10 cellular contexts compared by ENCODE assay signal in genomic region chr17:33292981-33293867, GRCh38. TPM values are rescaled to one million over a fixed set of nuclear protein-coding genes. Genes with fewer than 3 reads are reported as not detected.
DNase-seq lines count a peak whose midpoint lies in the region; ATAC-seq and TF ChIP-seq lines count a peak whose summit lies in the region.
"Had no signal": no experiment of that assay in that cellular context is flagged by ENCODE, and none has a peak within 500 bp of the region (broad histone marks: within the 10 kb centered on the region; RNA-seq: fewer than 3 reads in every experiment).

ASIC2 (minus strand) TSS chr17:33293295.

- no peak for TF ChIP-seq CTCF in mesothelial cell of epicardium (IDR thresholded peaks at IDR 0.05; ENCODE audit: unreplicated experiment)

- H3K4me3 Mint-ChIP-seq in mesothelial cell of epicardium, result peak within 1 kb of the TSS; percentile 72
- H3K4me3 Mint-ChIP-seq: activated CD8-positive, alpha-beta memory T cell treated with anti-CD3 and anti-CD28 coated beads, Interleukin-2, amount 10 ng/mL, durations not matched to agents 7 days and 5 days had no signal

- DNase-seq in ACHN (peak; percentile 76), NCI-H1092 (lab: John Stamatoyannopoulos, UW) (peak; percentile 45), cerebellum (ENCODE audit: low spot score) (peak; percentile 71), mesothelial cell of epicardium (ENCODE audit: low spot score in 2 of 2, unreplicated experiment in 2 of 2) (peak; percentile 36 to 55), left lobe of liver (ENCODE audit: low spot score) (no peak), SIG-M5 (lab: John Stamatoyannopoulos, UW) (no peak), HuH-7.5 (ENCODE audit: low spot score) (no peak)
- DNase-seq: activated CD8-positive, alpha-beta memory T cell treated with anti-CD3 and anti-CD28 coated beads, Interleukin-2, amount 10 ng/mL, durations not matched to agents 7 days and 5 days; naive B cell had no signal

- H3K27me3 Mint-ChIP-seq in mesothelial cell of epicardium (ENCODE audit: low read depth), result peaks cover 69% of the 10 kb centered on the region

- no peak within 1 kb of the TSS for H3K27ac Mint-ChIP-seq in mesothelial cell of epicardium
- H3K27ac Mint-ChIP-seq: activated CD8-positive, alpha-beta memory T cell treated with anti-CD3 and anti-CD28 coated beads, Interleukin-2, amount 10 ng/mL, durations not matched to agents 7 days and 5 days had no signal

- peaks cover 16% of the 10 kb centered on the region for H3K4me1 Mint-ChIP-seq in mesothelial cell of epicardium

- H3K36me3 Mint-ChIP-seq in mesothelial cell of epicardium, result no peaks in the 10 kb centered on the region
- H3K36me3 Mint-ChIP-seq: activated CD8-positive, alpha-beta memory T cell treated with anti-CD3 and anti-CD28 coated beads, Interleukin-2, amount 10 ng/mL, durations not matched to agents 7 days and 5 days had no signal

- in situ Hi-C loops in ACHN (cut with HindIII; ENCODE audit: low pct_ligation_motif_present, low pct_unique_long_range_greater_than_20kb, low sequenced_read_pairs), result no loop called here

- ATAC-seq in left lobe of liver (no peak), HG02938 (IDR thresholded peaks at IDR 0.05; ENCODE audit: unreplicated experiment) (no peak)
- ATAC-seq: activated CD8-positive, alpha-beta memory T cell treated with anti-CD3 and anti-CD28 coated beads, Interleukin-2, amount 10 ng/mL, durations not matched to agents 7 days and 5 days had no signal

- no peaks in the 10 kb centered on the region for H3K9me3 Mint-ChIP-seq in mesothelial cell of epicardium

RNA-seq across cellular contexts. Expression of gene ASIC2, which starts in this region (rescaled TPM):
- 21.1 TPM for total RNA-seq in cerebellum
- 3.4 to 3.5 TPM (median 3.4 TPM) in 3 replicates for total RNA-seq in mesothelial cell of epicardium
- not detected for total RNA-seq in left lobe of liver
- total RNA-seq: activated CD8-positive, alpha-beta memory T cell treated with anti-CD3 and anti-CD28 coated beads, Interleukin-2, amount 10 ng/mL, durations not matched to agents 7 days and 5 days had no signal

Comparison
In these comparisons a context has a peak if more than half of its experiments do, and no peak if none do; other contexts are left out.
1. DNase-seq: peak in ACHN (single experiment), NCI-H1092 (single experiment), cerebellum (single experiment) and mesothelial cell of epicardium (2 of 2); none in left lobe of liver (single experiment), SIG-M5 (single experiment) and HuH-7.5 (single experiment).